ENCODE assay signal across 17 cellular contexts in the genomic region with DNA sequence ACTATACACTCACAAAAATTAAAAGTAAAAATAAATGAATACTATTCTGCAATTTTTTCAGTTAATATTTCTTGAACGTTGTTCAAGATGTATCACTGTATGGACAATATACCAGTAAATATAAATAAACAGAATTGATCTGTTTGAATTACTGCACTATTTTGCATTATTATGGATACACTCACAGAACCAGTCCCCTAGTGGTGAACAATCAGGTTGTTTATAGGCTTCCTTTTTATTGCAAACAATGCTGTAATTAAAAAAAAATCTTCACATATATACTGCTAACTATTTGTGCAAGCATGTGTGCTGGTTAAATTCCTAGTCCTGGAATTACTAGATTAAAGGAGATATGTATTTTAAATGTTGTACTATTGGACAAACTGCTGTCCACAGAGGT.
A peak's percentile ranks its signal among the peaks of the same experiment; 100 is the strongest.
DNase-seq lines count a peak whose midpoint lies in the region; ATAC-seq and TF ChIP-seq lines count a peak whose summit lies in the region.
"Had no signal": no experiment of that assay in that cellular context is flagged by ENCODE, and none has a peak within 500 bp of the region (broad histone marks: within the 10 kb centered on the region; RNA-seq: fewer than 3 reads in every experiment).

No MANE protein-coding gene starts in this region.

- in situ Hi-C loops in GM23248 (cut with MboI) (no loop called here), SK-MEL-5 (cut with HindIII; ENCODE audit: low pct_unique_long_range_greater_than_20kb, low sequenced_read_pairs) (loop anchor here (10.0 kb wide), 1 partner anchor 127 kb away; no protein-coding TSS in a partner anchor)

- H3K9ac ChIP-seq in GM23248 (no peak overlapping the region), neuronal stem cell (ENCODE audit: low read depth, low read length, poor library complexity) (no peak overlapping the region)

- H4K91ac ChIP-seq in neuronal stem cell (ENCODE audit: low read depth, low read length, poor library complexity) = no peak overlapping the region

- no peak overlapping the region for H3K23ac ChIP-seq in neuronal stem cell (ENCODE audit: low read depth, low read length, poor library complexity)

- H2AK5ac ChIP-seq in neuronal stem cell (ENCODE audit: low read depth, low read length) = no peak overlapping the region

- H3K4me1 ChIP-seq in GM23248 (ENCODE audit: insufficient read depth) (no peaks in the 10 kb centered on the region), neuronal stem cell (ENCODE audit: control insufficient read depth in 2 of 2, insufficient read depth in 1 of 2, low read depth in 1 of 2, low read length in 2 of 2) (peaks cover 0 to 8% of the 10 kb centered on the region in 2 donors)

- H3K27me3 ChIP-seq in GM23248 (replicated peaks; ENCODE audit: insufficient read depth) (peaks cover 16% of the 10 kb centered on the region; the same call in 1 of the 2 replicates), neuronal stem cell (ENCODE audit: control insufficient read depth in 3 of 3, insufficient read depth in 3 of 3, low read depth in 1 of 3, low read length in 3 of 3) (no peaks in the 10 kb centered on the region)
- H3K27me3 ChIP-seq: esophagus squamous epithelium had no signal

- H3K27ac ChIP-seq in 22Rv1 (no peak overlapping the region), GM23248 (no peak overlapping the region), neuronal stem cell (replicated peaks; ENCODE audit: low read length) (no peak overlapping the region)
- H3K27ac ChIP-seq: esophagus squamous epithelium had no signal

- H3K36me3 ChIP-seq in GM23248 (ENCODE audit: low read depth) (no peaks in the 10 kb centered on the region), neuronal stem cell (replicated peaks in 1 of 2; ENCODE audit: control insufficient read depth in 2 of 2, insufficient read depth in 2 of 2, low read length in 2 of 2) (no peaks in the 10 kb centered on the region)
- H3K36me3 ChIP-seq: esophagus squamous epithelium had no signal

- peak; percentile 20 for DNase-seq in GM23248
- peak; percentile 17 for DNase-seq in SK-MEL-5 (ENCODE audit: low read depth, low spot score)
- peak; percentile 16 for DNase-seq in fibroblast of mammary gland (ENCODE audit: low read depth)
- no peak for DNase-seq in SKM-1 (lab: John Stamatoyannopoulos, UW; ENCODE audit: unreplicated experiment)
- DNase-seq in neuronal stem cell (ENCODE audit: low spot score) = no peak
- DNase-seq in NK-92 (lab: John Stamatoyannopoulos, UW; ENCODE audit: unreplicated experiment) = no peak
- DNase-seq: ACHN; activated effector memory CD4-positive, alpha-beta T cell treated with Interleukin-2 at 50 U/mL for 16 hours; amniotic stem cell; cortex of kidney; esophagus squamous epithelium; NCI-H187 treated with DMSO at 0.1 percent for 48 hours; NCI-H524; stimulated activated naive CD8-positive, alpha-beta T cell treated with anti-CD3 and anti-CD28 coated beads, Interleukin-15, Interleukin-2, amounts not matched to agents 100 U/mL and 50 U/mL, for 24 hours; T-cell had no signal

- WGBS in GM23248 (ENCODE audit: low coverage in 1 of 2, low lambda C conversion rate in 2 of 2, missing lambda C conversion rate in 2 of 2), 2 experiments = 10 to 12% methylated on average over 1 of the region's 1 CpG
- no CpG with 5 or more reads among the region's 1 CpG for WGBS in neuronal stem cell (ENCODE audit: extremely low coverage in 2 of 2, insufficient read length in 2 of 2, insufficient replicate concordance in 1 of 2), 2 donors

- H2BK12ac ChIP-seq in neuronal stem cell (ENCODE audit: low read length) = no peak overlapping the region

- H3F3A ChIP-seq in GM23248 (ENCODE audit: insufficient read depth) = no peaks in the 10 kb centered on the region

- no peaks in the 10 kb centered on the region for H4K20me1 ChIP-seq in GM23248 (ENCODE audit: insufficient read depth)

- H3K79me1 ChIP-seq in neuronal stem cell (ENCODE audit: low read depth, low read length) = no peaks in the 10 kb centered on the region

- no peak overlapping the region for H3K4me2 ChIP-seq in GM23248 (ENCODE audit: unreplicated experiment)
- no peak overlapping the region for H3K4me2 ChIP-seq in neuronal stem cell (ENCODE audit: insufficient read depth, low read length, poor library complexity, severe bottlenecking)

- peak; percentile 13; the same call in 1 of the 2 replicates for TF ChIP-seq CTCF in 22Rv1 (IDR thresholded peaks at IDR 0.05)
- TF ChIP-seq CTCF in fibroblast of mammary gland (conservative IDR thresholded peaks at IDR 0.05; ENCODE audit: control insufficient read depth, insufficient read depth, low read depth, low read length) = peak; percentile 44

- H3K18ac ChIP-seq in neuronal stem cell (ENCODE audit: low read length) = no peak overlapping the region

- H2AFZ ChIP-seq in GM23248 = no peak overlapping the region
- H2AFZ ChIP-seq in neuronal stem cell (ENCODE audit: low read length) = no peak overlapping the region

- no peak overlapping the region for H2BK5ac ChIP-seq in neuronal stem cell (ENCODE audit: low read length)

- H3K79me2 ChIP-seq in GM23248 (ENCODE audit: insufficient read depth) = no peaks in the 10 kb centered on the region

- H2BK15ac ChIP-seq in neuronal stem cell (ENCODE audit: low read length) = no peak overlapping the region

- H3K9me3 ChIP-seq in GM23248 (ENCODE audit: low read depth) (no peaks in the 10 kb centered on the region), neuronal stem cell (replicated peaks in 1 of 2; ENCODE audit: control insufficient read depth in 2 of 2, insufficient read depth in 1 of 2, low read depth in 1 of 2, low read length in 2 of 2) (peaks cover 0 to 1% of the 10 kb centered on the region in 2 donors)
- H3K9me3 ChIP-seq: esophagus squamous epithelium had no signal

- no peak overlapping the region for H2BK120ac ChIP-seq in neuronal stem cell (ENCODE audit: low read depth, low read length)

- H3K4ac ChIP-seq in neuronal stem cell (ENCODE audit: low read length) = no peak overlapping the region

- no peak for ATAC-seq in GM19463 (IDR thresholded peaks at IDR 0.05; ENCODE audit: unreplicated experiment)
- ATAC-seq: stimulated activated naive CD8-positive, alpha-beta T cell treated with anti-CD3 and anti-CD28 coated beads, Interleukin-15, Interleukin-2, amounts not matched to agents 100 U/mL and 50 U/mL, for 24 hours; T-cell had no signal

- H3K9me2 ChIP-seq in GM23248 (ENCODE audit: insufficient read depth) = no peaks in the 10 kb centered on the region

- H3K14ac ChIP-seq in neuronal stem cell (ENCODE audit: low read length) = no peak overlapping the region

- no peak overlapping the region for H4K8ac ChIP-seq in neuronal stem cell (ENCODE audit: low read depth, low read length)

- H3K4me3 ChIP-seq in GM23248 (no peak overlapping the region), fibroblast of mammary gland (ENCODE audit: control insufficient read depth, low read depth, low read length) (no peak overlapping the region), neuronal stem cell (ENCODE audit: low read length in 2 of 2) (no peak overlapping the region)
- H3K4me3 ChIP-seq: esophagus squamous epithelium had no signal

Comparison
In these comparisons a context has a peak if more than half of its experiments do, and no peak if none do; other contexts are left out.
1. DNase-seq: peak in GM23248 (single experiment), SK-MEL-5 (single experiment) and fibroblast of mammary gland (single experiment); none in SKM-1 (single experiment), neuronal stem cell (single experiment) and NK-92 (single experiment).